9 cellular contexts compared by ENCODE assay signal in genomic region chr5:149455889-149456409, GRCh38.
DNase-seq lines count a peak whose midpoint lies in the region; ATAC-seq, FAIRE-seq and TF ChIP-seq lines count a peak whose summit lies in the region.
"Had no signal": no experiment of that assay in that cellular context is flagged by ENCODE, and none has a peak within 500 bp of the region (broad histone marks: within the 10 kb centered on the region; RNA-seq: fewer than 3 reads in every experiment).

No MANE protein-coding gene starts in this region.

- H3K36me3 ChIP-seq in IMR-90 (ENCODE audit: control insufficient read depth, insufficient read depth, low read length) (no peaks in the 10 kb centered on the region), kidney (ENCODE audit: control insufficient read depth in 1 of 2, insufficient read depth in 2 of 2, low read length in 2 of 2) (no peaks in the 10 kb centered on the region), testis (ENCODE audit: low read depth, missing control alignments) (no peaks in the 10 kb centered on the region)

- H2BK120ac ChIP-seq in IMR-90 (ENCODE audit: low read depth, low read length) = peak overlapping the region; percentile 97

- H3K4me2 ChIP-seq in IMR-90 (ENCODE audit: low read depth, low read length) = peak overlapping the region; percentile 11

- no peak for TF ChIP-seq RAD21 in IMR-90 (IDR thresholded peaks at IDR 0.05; ENCODE audit: low read length)

- POLR2A ChIA-PET in IMR-90 (lab: Charles Lee; ENCODE audit: unreplicated experiment) = interaction anchor here (0.6 to 1.5 kb wide), 2 partner anchors 10 to 94 kb away, joined by 4 to 7 read pairs; no protein-coding TSS in a partner anchor

- peak overlapping the region; percentile 93 for H3K4ac ChIP-seq in IMR-90 (ENCODE audit: low read depth, low read length)

- in situ Hi-C loops in IMR-90 (cut with MboI; ENCODE audit: low sequenced_read_pairs) (no loop called here), astrocyte of the cerebellum (cut with HindIII; ENCODE audit: low sequenced_read_pairs) (no loop called here)

- H3K9me1 ChIP-seq in IMR-90 (ENCODE audit: insufficient read depth, low read length) = peaks cover 26% of the 10 kb centered on the region

- H3K56ac ChIP-seq in IMR-90 (ENCODE audit: extremely low read depth, insufficient read depth, low read length) = peak overlapping the region; percentile 13; the same call in 1 of the 2 replicates

- no TSS peak for BruUV-seq in IMR-90 (replicated peaks; lab: Mats Ljungman, UMichigan)

- peak overlapping the region; percentile 66 for H2BK15ac ChIP-seq in IMR-90 (ENCODE audit: low read depth, low read length)

- CTCF ChIA-PET in IMR-90 (lab: Yijun Ruan, JAX) = interaction anchor here (0.6 kb wide), 1 partner anchor 16 kb away, joined by 4 read pairs; no protein-coding TSS in a partner anchor

- H3K27me3 ChIP-seq in IMR-90 (ENCODE audit: control insufficient read depth, insufficient read depth, low read length) (no peaks in the 10 kb centered on the region), testis (no peaks in the 10 kb centered on the region)

- H2AK9ac ChIP-seq in IMR-90 (replicated peaks; ENCODE audit: low read depth, low read length, poor library complexity) = peak overlapping the region; percentile 90

- TF ChIP-seq CTCF in IMR-90 (conservative IDR thresholded peaks at IDR 0.05; ENCODE audit: low read depth, low read length) (no peak), astrocyte of the cerebellum (IDR thresholded peaks at IDR 0.05; ENCODE audit: low read depth, low read length, missing control alignments) (no peak), kidney (IDR thresholded peaks at IDR 0.05; ENCODE audit: borderline replicate concordance, extremely low read depth, insufficient read depth) (no peak), testis (IDR thresholded peaks at IDR 0.05) (no peak), lower leg skin (IDR thresholded peaks at IDR 0.05) (no peak)

- WGBS in IMR-90 (ENCODE audit: extremely low coverage in 2 of 2, insufficient read length in 1 of 2), 2 experiments = 35% methylated on average over 4 of the region's 13 CpGs; no CpG with 5 or more reads in 1 of the 2 experiments
- WGBS in testis, 2 donors = 63 to 69% methylated on average over 9 to 13 of the region's 13 CpGs
- 71 to 73% methylated on average over 13 of the region's 13 CpGs for WGBS in lower leg skin, 2 donors

- peak; percentile 86 for DNase-seq in IMR-90
- DNase-seq in astrocyte of the cerebellum (ENCODE audit: low read depth) = peak; percentile 57
- DNase-seq in kidney = peak; percentile 72
- no peak for DNase-seq in testis
- no peak for DNase-seq in NCI-H82 treated with DMSO at 0.1 percent for 48 hours (lab: John Stamatoyannopoulos, UW; ENCODE audit: unreplicated experiment)
- DNase-seq in lower leg skin (ENCODE audit: low spot score in 2 of 2) = no peak
- DNase-seq: NCI-H82 had no signal

- peak overlapping the region; percentile 83 for H4K91ac ChIP-seq in IMR-90 (ENCODE audit: insufficient read depth, low read depth, low read length)

- peak overlapping the region; percentile 7 to 60; a peak in 3 of 4 replicates for H4K8ac ChIP-seq in IMR-90 (ENCODE audit: low read depth in 2 of 2, low read length in 2 of 2)

- H2AFZ ChIP-seq in IMR-90 (replicated peaks; ENCODE audit: low read length, poor library complexity) = peak overlapping the region; percentile 92

- H4K20me1 ChIP-seq in IMR-90 (ENCODE audit: insufficient read depth, low read length) = no peaks in the 10 kb centered on the region

- H2AK5ac ChIP-seq in IMR-90 (ENCODE audit: low read depth, low read length) = peak overlapping the region; percentile 89

- H3K14ac ChIP-seq in IMR-90 (replicated peaks; ENCODE audit: low read depth, low read length) = peak overlapping the region; percentile 84

- TF ChIP-seq POLR2A in IMR-90 (IDR thresholded peaks at IDR 0.05; ENCODE audit: low read depth, low read length) (peak; percentile 58; the same call in 1 of the 2 replicates), testis (IDR thresholded peaks at IDR 0.05) (no peak), lower leg skin (IDR thresholded peaks at IDR 0.05) (no peak)

- H3K9ac ChIP-seq in IMR-90 (ENCODE audit: low read depth, low read length) (0 out of 2 replicates have a peak overlapping the region, but pooled peaks have one; percentile 20), kidney (ENCODE audit: low read length in 2 of 2) (no peak overlapping the region)

- peak overlapping the region; percentile 68 for H3K23ac ChIP-seq in IMR-90 (ENCODE audit: low read depth, low read length)

- H2BK5ac ChIP-seq in IMR-90 (ENCODE audit: low read depth, low read length, poor library complexity, severe bottlenecking) = peak overlapping the region; percentile 97

- H3K79me1 ChIP-seq in IMR-90 (ENCODE audit: low read depth in 1 of 2, low read length in 2 of 2) = peaks cover 0 to 25% of the 10 kb centered on the region in 2 experiments; a peak in 2 of 4 replicates

- peak overlapping the region; percentile 99 for H2BK20ac ChIP-seq in IMR-90 (ENCODE audit: low read depth, low read length)

- no peak for FAIRE-seq in kidney (lab: Jason Lieb, UNC)

- H3K27ac ChIP-seq in IMR-90 (ENCODE audit: insufficient read depth, low read length) (peak overlapping the region; percentile 52), kidney (ENCODE audit: low read depth in 2 of 2, low read length in 2 of 2) (no peak overlapping the region), testis (peak overlapping the region; percentile 42 to 86)

- peaks cover 32% of the 10 kb centered on the region for H3K4me1 ChIP-seq in IMR-90 (ENCODE audit: control insufficient read depth, insufficient read depth, low read length)
- peaks cover 17 to 22% of the 10 kb centered on the region in 2 donors for H3K4me1 ChIP-seq in kidney (ENCODE audit: control insufficient read depth in 1 of 2, insufficient read depth in 1 of 2, low read depth in 1 of 2, low read length in 2 of 2)
- peaks cover 13% of the 10 kb centered on the region for H3K4me1 ChIP-seq in testis

- H3K9me3 ChIP-seq in IMR-90 (ENCODE audit: control insufficient read depth, insufficient read depth, low read length) = no peaks in the 10 kb centered on the region
- no peaks in the 10 kb centered on the region for H3K9me3 ChIP-seq in kidney (ENCODE audit: control insufficient read depth in 1 of 2, low read length in 2 of 2)
- no peaks in the 10 kb centered on the region for H3K9me3 ChIP-seq in testis

- H4K5ac ChIP-seq in IMR-90 (ENCODE audit: low read depth, low read length) = peak overlapping the region; percentile 26

- H3K4me3 ChIP-seq in IMR-90 (ENCODE audit: insufficient read depth, low read depth, low read length) (no peak overlapping the region), astrocyte of the cerebellum (ENCODE audit: low read depth, low read length) (no peak overlapping the region), kidney (ENCODE audit: low read length in 2 of 2) (no peak overlapping the region), testis (no peak overlapping the region), lower leg skin (ENCODE audit: low read depth, poor library complexity, severe bottlenecking) (no peak overlapping the region)

- dilution Hi-C loops in IMR-90 (cut with HindIII; ENCODE audit: low sequenced_read_pairs, unreplicated experiment) = no loop called here

- intact Hi-C loops in IMR-90 (cut with micrococcal nuclease) (no loop called here), kidney (cut with DNase I) (no loop called here), testis (cut with DNase I; ENCODE audit: low total_unique reads) (no loop called here), lower leg skin (cut with DNase I; ENCODE audit: low total_unique reads) (no loop called here)

- H3K18ac ChIP-seq in IMR-90 (ENCODE audit: low read depth, low read length) = peak overlapping the region; percentile 75

- ATAC-seq in IMR-90 (ENCODE audit: low read depth) (peak; percentile 33), HG02938 (IDR thresholded peaks at IDR 0.05; ENCODE audit: unreplicated experiment) (no peak), GM21737 (IDR thresholded peaks at IDR 0.05; ENCODE audit: unreplicated experiment) (no peak)

TF ChIP-seq in IMR-90, 13 proteins besides CTCF, POLR2A, EP300 and RAD21:
- TF ChIP-seq MAZ (IDR thresholded peaks at IDR 0.05; ENCODE audit: borderline replicate concordance, low read depth, low read length) (no peak; the same call in 1 of the 2 replicates), CHD1 (IDR thresholded peaks at IDR 0.05; ENCODE audit: low read depth, low read length) (no peak), USF2 (IDR thresholded peaks at IDR 0.05; ENCODE audit: low read depth, low read length) (no peak), RCOR1 (IDR thresholded peaks at IDR 0.05; ENCODE audit: insufficient replicate concordance, low read length) (peak; percentile 23), MXI1 (IDR thresholded peaks at IDR 0.05; ENCODE audit: borderline replicate concordance, low read depth, low read length) (no peak), BHLHE40 (IDR thresholded peaks at IDR 0.05; ENCODE audit: low read depth, low read length) (peak; percentile 42; the same call in 1 of the 2 replicates), FOS (IDR thresholded peaks at IDR 0.05; ENCODE audit: low read depth, low read length) (peak; percentile 72)

Comparison
In these comparisons a context has a peak if more than half of its experiments do, and no peak if none do; other contexts are left out.
1. DNase-seq: peak in IMR-90 (single experiment), astrocyte of the cerebellum (single experiment) and kidney (single experiment); none in testis (single experiment), NCI-H82 treated with DMSO at 0.1 percent for 48 hours (single experiment) and lower leg skin (0 of 2).
2. H3K27ac ChIP-seq: peak in IMR-90 (single experiment) and testis (2 of 2); none in kidney (0 of 2).